Comparison of ENCODE assay signal across 18 cellular contexts in genomic region chr9:121302786-121303185, GRCh38. TPM values are rescaled to one million over a fixed set of nuclear protein-coding genes. Genes with fewer than 3 reads are reported as not detected.
DNase-seq lines count a peak whose midpoint lies in the region; ATAC-seq and TF ChIP-seq lines count a peak whose summit lies in the region.
"Had no signal": no experiment of that assay in that cellular context is flagged by ENCODE, and none has a peak within 500 bp of the region (broad histone marks: within the 10 kb centered on the region; RNA-seq: fewer than 3 reads in every experiment).

No MANE protein-coding gene starts in this region.

- 82% methylated on average over 10 of the region's 13 CpGs; no CpG with 5 or more reads in 1 of the 2 donors for WGBS in gastroesophageal sphincter (ENCODE audit: low coverage in 1 of 2), 2 donors
- 91 to 96% (median 94%) methylated on average over 13 of the region's 13 CpGs for WGBS in psoas muscle, 3 donors
- WGBS in thyroid gland, 2 donors = 76 to 93% methylated on average over 9 to 13 of the region's 13 CpGs

- H3K9me3 ChIP-seq in gastroesophageal sphincter = no peaks in the 10 kb centered on the region
- H3K9me3 ChIP-seq in psoas muscle = no peaks in the 10 kb centered on the region
- no peaks in the 10 kb centered on the region for H3K9me3 ChIP-seq in thyroid gland

- peak in 1 of 2 donors; percentile 22 for DNase-seq in psoas muscle
- DNase-seq in thyroid gland = peak in 1 of 2 donors; percentile 1
- DNase-seq in stimulated activated naive CD8-positive, alpha-beta T cell treated with anti-CD3 and anti-CD28 coated beads, Interleukin-15, Interleukin-2, amounts not matched to agents 100 U/mL and 50 U/mL, for 24 hours = no peak
- DNase-seq in foreskin keratinocyte = no peak
- DNase-seq: activated CD4-positive, alpha-beta memory T cell treated with anti-CD3 and anti-CD28 coated beads, Interleukin-2, amount 10 ng/mL, durations not matched to agents 7 days and 5 days; activated CD4-positive, CD25-positive, alpha-beta regulatory T cell; activated T-cell treated with anti-CD3 and anti-CD28 coated beads for 4 hours; C1 segment of cervical spinal cord; Calu3; foreskin melanocyte; HFFc6; MV-4-11; NCI-H1694; NCI-H748 treated with DMSO at 0.1 percent for 48 hours had no signal

- H3K4me3 ChIP-seq in gastroesophageal sphincter (peak overlapping the region; percentile 0 to 77), psoas muscle (peak overlapping the region; percentile 75), thyroid gland (replicated peaks in 1 of 3) (no peak overlapping the region)

- H3K27me3 ChIP-seq in gastroesophageal sphincter (no peaks in the 10 kb centered on the region), psoas muscle (ENCODE audit: insufficient read depth in 3 of 3, low read length in 2 of 3) (no peaks in the 10 kb centered on the region), thyroid gland (no peaks in the 10 kb centered on the region), foreskin keratinocyte (no peaks in the 10 kb centered on the region)

- H3K36me3 ChIP-seq in gastroesophageal sphincter = peaks cover 0 to 62% of the 10 kb centered on the region in 2 donors
- H3K36me3 ChIP-seq in psoas muscle (ENCODE audit: insufficient read depth in 1 of 2, low read depth in 1 of 2) = peaks cover 0 to 59% of the 10 kb centered on the region in 2 donors
- H3K36me3 ChIP-seq in thyroid gland = peaks cover 21 to 43% of the 10 kb centered on the region in 2 donors

- H3K27ac ChIP-seq in cingulate gyrus (ENCODE audit: low read depth, low read length) (peak overlapping the region; percentile 49), gastroesophageal sphincter (peak overlapping the region; percentile 74 to 97 (median 94)), psoas muscle (peak overlapping the region; percentile 9), thyroid gland (peak overlapping the region; percentile 61 to 98 (median 94)), foreskin keratinocyte (no peak overlapping the region)

- no peak for TF ChIP-seq CTCF in gastroesophageal sphincter (IDR thresholded peaks at IDR 0.05)
- TF ChIP-seq CTCF in psoas muscle (IDR thresholded peaks at IDR 0.05) = no peak
- TF ChIP-seq CTCF in thyroid gland (IDR thresholded peaks at IDR 0.05) = no peak
- TF ChIP-seq CTCF in foreskin keratinocyte (conservative IDR thresholded peaks at IDR 0.05) = no peak

- H3K4me1 ChIP-seq in gastroesophageal sphincter = peaks cover 24 to 96% (median 68%) of the 10 kb centered on the region in 3 donors
- H3K4me1 ChIP-seq in psoas muscle = peaks cover 35% of the 10 kb centered on the region
- H3K4me1 ChIP-seq in thyroid gland = peaks cover 2 to 45% of the 10 kb centered on the region in 2 donors
- H3K4me1 ChIP-seq in foreskin keratinocyte = peaks cover 4% of the 10 kb centered on the region

- TF ChIP-seq POLR2A in gastroesophageal sphincter (IDR thresholded peaks at IDR 0.05) = no peak
- no peak for TF ChIP-seq POLR2A in thyroid gland (IDR thresholded peaks at IDR 0.05)

- no peak for TF ChIP-seq EP300 in gastroesophageal sphincter (IDR thresholded peaks at IDR 0.05)

- no peak for ATAC-seq in gastroesophageal sphincter
- no peak for ATAC-seq in psoas muscle
- ATAC-seq in stimulated activated naive CD8-positive, alpha-beta T cell treated with anti-CD3 and anti-CD28 coated beads, Interleukin-15, Interleukin-2, amounts not matched to agents 100 U/mL and 50 U/mL, for 24 hours = no peak
- ATAC-seq in GM21447 (IDR thresholded peaks at IDR 0.05; ENCODE audit: unreplicated experiment) = no peak
- ATAC-seq in foreskin keratinocyte = no peak
- ATAC-seq: naive thymus-derived CD8-positive, alpha-beta T cell had no signal

- intact Hi-C loops in psoas muscle (cut with DNase I) (no loop called here), thyroid gland (cut with DNase I) (no loop called here)

RNA-seq across cellular contexts. Expression of gene GSN, which starts 34.8 kb away (rescaled TPM):
- total RNA-seq in gastroesophageal sphincter = 1,000 to 10,000 TPM; 2,362 to 3,466 (median 3,146) TPM
- 100 to 1,000 TPM; 140 to 490 (median 211) TPM for total RNA-seq in psoas muscle
- 100 to 1,000 TPM; 199 to 225 (median 208) TPM for polyA plus RNA-seq in psoas muscle
- 1,000 to 10,000 TPM; 1,151 to 1,624 (median 1,443) TPM for total RNA-seq in thyroid gland
- 124 and 235 TPM in 2 replicates for total RNA-seq in foreskin keratinocyte
- polyA plus RNA-seq in foreskin keratinocyte = 97.5 and 176 TPM in 2 replicates

Comparison
In these comparisons a context has a peak if more than half of its experiments do, and no peak if none do; other contexts are left out.
1. H3K4me3 ChIP-seq: peak in gastroesophageal sphincter (2 of 2) and psoas muscle (single experiment); none in thyroid gland (0 of 3).